Comparison of ENCODE assay signal across 17 cellular contexts in genomic region chr4:170721812-170722373, GRCh38.
"Had no signal": no experiment of that assay in that cellular context is flagged by ENCODE, and none has a peak within 500 bp of the region (broad histone marks: within the 10 kb centered on the region; RNA-seq: fewer than 3 reads in every experiment).

No MANE protein-coding gene starts in this region.

- ATAC-seq: effector memory CD8-positive, alpha-beta T cell; gastrocnemius medialis; heart right ventricle; left lobe of liver; mucosa of descending colon; naive thymus-derived CD8-positive, alpha-beta T cell; stimulated activated naive B cell treated with anti-CD40 and anti-IgM and Interleukin-4, amounts not matched to agents 10 μg/mL and 1 μg/mL and 100 μg/mL, for 72 hours; stimulated activated naive CD8-positive, alpha-beta T cell treated with anti-CD3 and anti-CD28 coated beads, Interleukin-15, amount 100 ng/mL, for 72 hours; upper lobe of right lung had no signal

- DNase-seq: effector memory CD8-positive, alpha-beta T cell; gastrocnemius medialis; heart right ventricle; hypothalamus; islet precursor cell; mammary epithelial cell; mucosa of descending colon; naive thymus-derived CD8-positive, alpha-beta T cell; posterior cingulate gyrus; sigmoid colon; stimulated activated CD4-positive, alpha-beta T cell treated with anti-CD3 and anti-CD28 coated beads, Interleukin-2, amount 100 ng/mL, for 24 hours; stimulated activated CD4-positive, alpha-beta T cell treated with anti-CD3 and anti-CD28 coated beads, Interleukin-4, amount 100 ng/mL, for 4 hours; stimulated activated naive B cell treated with anti-CD40 and anti-IgM and Interleukin-4, amounts not matched to agents 10 μg/mL and 1 μg/mL and 100 μg/mL, for 72 hours; stimulated activated naive CD8-positive, alpha-beta T cell treated with anti-CD3 and anti-CD28 coated beads, Interleukin-15, amount 100 ng/mL, for 72 hours; testis; upper lobe of right lung had no signal
